Comparison of ENCODE assay signal across 17 cellular contexts in genomic region chr16:85130707-85131028, GRCh38. TPM values are rescaled to one million over a fixed set of nuclear protein-coding genes. Genes with fewer than 3 reads are reported as not detected.
DNase-seq lines count a peak whose midpoint lies in the region; ATAC-seq, FAIRE-seq and TF ChIP-seq lines count a peak whose summit lies in the region.
"Had no signal": no experiment of that assay in that cellular context is flagged by ENCODE, and none has a peak within 500 bp of the region (broad histone marks: within the 10 kb centered on the region; RNA-seq: fewer than 3 reads in every experiment).

No MANE protein-coding gene starts in this region.

- H3K4me1 ChIP-seq in ascending aorta (peaks cover 15 to 37% of the 10 kb centered on the region in 2 donors), left ventricle myocardium inferior (peaks cover 58% of the 10 kb centered on the region), osteoblast (ENCODE audit: insufficient read depth, low read length) (peaks cover 24% of the 10 kb centered on the region), tibial nerve (peaks cover 5 to 58% (median 32%) of the 10 kb centered on the region in 4 donors)

- H3K4me2 ChIP-seq in osteoblast (ENCODE audit: insufficient read depth, low read length): no peak overlapping the region

- H3K9me3 ChIP-seq in ascending aorta: no peaks in the 10 kb centered on the region
- no peaks in the 10 kb centered on the region for H3K9me3 ChIP-seq in left ventricle myocardium inferior (replicated peaks)
- no peaks in the 10 kb centered on the region for H3K9me3 ChIP-seq in osteoblast (ENCODE audit: low read depth, low read length)
- no peaks in the 10 kb centered on the region for H3K9me3 ChIP-seq in tibial nerve

- H3K36me3 ChIP-seq in ascending aorta (no peaks in the 10 kb centered on the region), left ventricle myocardium inferior (no peaks in the 10 kb centered on the region), osteoblast (ENCODE audit: insufficient read depth, low read length) (no peaks in the 10 kb centered on the region), tibial nerve (no peaks in the 10 kb centered on the region)

- FAIRE-seq in frontal cortex (lab: Jason Lieb, UNC): no peak
- FAIRE-seq: GM12878, keratinocyte had no signal

- DNase-seq in ascending aorta (ENCODE audit: low spot score in 2 of 2) (no peak), left ventricle myocardium inferior (no peak), osteoblast (ENCODE audit: insufficient read length, low spot score, missing footprints) (no peak), tibial nerve (ENCODE audit: low spot score in 2 of 2) (no peak), frontal cortex (ENCODE audit: low spot score in 2 of 2) (no peak), NCI-H345 (lab: John Stamatoyannopoulos, UW) (no peak)
- DNase-seq in activated CD8-positive, alpha-beta memory T cell treated with anti-CD3 and anti-CD28 coated beads, Interleukin-2, amount 50 U/mL, for 48 hours: no peak
- DNase-seq: activated CD4-positive, alpha-beta T cell treated with anti-CD3 and anti-CD28 coated beads for 48 hours; activated T-cell treated with anti-CD3 and anti-CD28 coated beads, Interleukin-2, amount 50 U/mL, for 72 hours; foreskin melanocyte; SHP77 treated with DMSO at 0.1 percent for 48 hours; T1000 had no signal

- peak overlapping the region; percentile 77 to 92 for H3K27ac ChIP-seq in ascending aorta
- peak overlapping the region; percentile 72 for H3K27ac ChIP-seq in left ventricle myocardium inferior (replicated peaks)
- H3K27ac ChIP-seq in osteoblast (ENCODE audit: low read depth, low read length): peak overlapping the region; percentile 45
- peak overlapping the region; percentile 47 to 89 (median 72) for H3K27ac ChIP-seq in tibial nerve

- H2AFZ ChIP-seq in osteoblast (ENCODE audit: low read length): peak overlapping the region; percentile 56

- TF ChIP-seq CTCF in ascending aorta (IDR thresholded peaks at IDR 0.05): no peak
- no peak for TF ChIP-seq CTCF in left ventricle myocardium inferior (IDR thresholded peaks at IDR 0.05; ENCODE audit: borderline replicate concordance)
- TF ChIP-seq CTCF in osteoblast (IDR thresholded peaks at IDR 0.05; ENCODE audit: extremely low read depth, low read depth, low read length): no peak
- no peak for TF ChIP-seq CTCF in tibial nerve (IDR thresholded peaks at IDR 0.05)

- no peak for TF ChIP-seq EP300 in tibial nerve (IDR thresholded peaks at IDR 0.05)

- TF ChIP-seq POLR2A in tibial nerve (IDR thresholded peaks at IDR 0.05): no peak

- H3K4me3 ChIP-seq in ascending aorta: no peak overlapping the region
- H3K4me3 ChIP-seq in left ventricle myocardium inferior: no peak overlapping the region
- H3K4me3 ChIP-seq in osteoblast (ENCODE audit: insufficient read depth, low read length): no peak overlapping the region
- H3K4me3 ChIP-seq in tibial nerve: no peak overlapping the region
- H3K4me3 ChIP-seq: GM12878 had no signal

- H4K20me1 ChIP-seq in osteoblast (ENCODE audit: insufficient read depth, low read length): no peaks in the 10 kb centered on the region

- ATAC-seq in HG02970 (IDR thresholded peaks at IDR 0.05; ENCODE audit: low FRiP score, unreplicated experiment): no peak
- ATAC-seq: activated T-cell treated with anti-CD3 and anti-CD28 coated beads, Interleukin-2, amount 50 U/mL, for 72 hours; GM12878; natural killer cell treated with Interleukin-12 subunit alpha and Interleukin-12 subunit beta and Interleukin-15 and Interleukin-18, amount 100 ng/mL, for 72 hours had no signal

- H3K27me3 ChIP-seq in ascending aorta (no peaks in the 10 kb centered on the region), left ventricle myocardium inferior (ENCODE audit: low read depth) (no peaks in the 10 kb centered on the region), osteoblast (ENCODE audit: insufficient read depth, low read length) (no peaks in the 10 kb centered on the region), tibial nerve (no peaks in the 10 kb centered on the region)

- 55 to 59% methylated on average over 5 of the region's 5 CpGs for WGBS in tibial nerve, 2 donors

- intact Hi-C loops in ascending aorta (cut with DNase I) (loop anchor here (2.0 kb wide), 1 partner anchor 20 kb away; no protein-coding TSS in a partner anchor), left ventricle myocardium inferior (cut with micrococcal nuclease) (no loop called here)

- H3K79me2 ChIP-seq in osteoblast (ENCODE audit: insufficient read depth, low read length): no peaks in the 10 kb centered on the region

RNA-seq across cellular contexts. Expression of gene CIBAR2, which starts 18.4 kb away (rescaled TPM):
- total RNA-seq in ascending aorta (not detected), left ventricle myocardium inferior (not detected), osteoblast (under 0.01 TPM in 1 of 2 replicates, not detected in the other), tibial nerve (not detected), frontal cortex (0.41 TPM)
- total RNA-seq: activated T-cell treated with anti-CD3 and anti-CD28 coated beads, Interleukin-2, amount 50 U/mL, for 72 hours; Daoy; GM12878; natural killer cell treated with Interleukin-12 subunit alpha and Interleukin-12 subunit beta and Interleukin-15 and Interleukin-18, amount 100 ng/mL, for 72 hours had no signal
